Comparison of ENCODE assay signal across 15 cellular contexts in the genomic region with DNA sequence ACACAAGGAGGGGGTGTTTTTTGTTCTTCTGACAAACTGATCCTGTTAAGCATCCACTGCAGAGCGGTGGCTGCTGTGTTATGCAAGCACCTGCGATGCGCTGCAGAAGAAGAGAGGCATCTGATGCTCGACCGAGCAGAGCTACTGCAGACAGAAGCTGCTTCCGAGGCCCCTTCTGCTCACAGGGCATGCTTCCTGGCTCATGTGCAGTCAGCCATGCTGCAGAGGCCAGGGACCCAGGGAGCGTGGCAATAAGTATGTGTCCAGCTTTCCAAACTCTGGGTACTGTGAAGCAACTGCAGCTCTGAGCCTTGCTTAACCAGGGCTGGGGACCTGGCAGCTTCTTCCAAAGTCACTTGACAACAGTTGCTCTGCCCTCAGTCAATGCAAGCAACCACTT.
A peak's percentile ranks its signal among the peaks of the same experiment; 100 is the strongest.
DNase-seq lines count a peak whose midpoint lies in the region; ATAC-seq and TF ChIP-seq lines count a peak whose summit lies in the region.
"Had no signal": no experiment of that assay in that cellular context is flagged by ENCODE, and none has a peak within 500 bp of the region (broad histone marks: within the 10 kb centered on the region; RNA-seq: fewer than 3 reads in every experiment).

No MANE protein-coding gene starts in this region.

- H3K36me3 Mint-ChIP-seq in mesothelial cell of epicardium, result no peaks in the 10 kb centered on the region

- no peaks in the 10 kb centered on the region for H3K27me3 Mint-ChIP-seq in mesothelial cell of epicardium (ENCODE audit: low read depth)

- H3K36me3 ChIP-seq in thyroid gland, result no peaks in the 10 kb centered on the region

- H3K4me1 Mint-ChIP-seq in mesothelial cell of epicardium, result no peaks in the 10 kb centered on the region

- TF ChIP-seq CTCF in dorsolateral prefrontal cortex (IDR thresholded peaks at IDR 0.05 in 54 of 56, conservative IDR thresholded peaks at IDR 0.05 in 2 of 56; ENCODE audit: low read depth in 1 of 56, partially characterized antibody in 56 of 56), result no peak
- TF ChIP-seq CTCF in thyroid gland (IDR thresholded peaks at IDR 0.05), result no peak
- TF ChIP-seq CTCF in mesothelial cell of epicardium (IDR thresholded peaks at IDR 0.05; ENCODE audit: unreplicated experiment), result no peak

- 31 to 45% methylated on average over 5 to 7 of the region's 7 CpGs for WGBS in thyroid gland, 2 donors

- H3K27me3 ChIP-seq in dorsolateral prefrontal cortex (peaks cover 0 to 3% (median 0%) of the 10 kb centered on the region in 45 donors), thyroid gland (no peaks in the 10 kb centered on the region)

- intact Hi-C loops in dorsolateral prefrontal cortex (cut with DNase I) (no loop called here), thyroid gland (cut with DNase I) (no loop called here)

- peaks cover 22 to 45% of the 10 kb centered on the region in 2 donors for H3K4me1 ChIP-seq in thyroid gland

- H3K27ac Mint-ChIP-seq in mesothelial cell of epicardium, result no peak overlapping the region

- ATAC-seq in HG02763 (IDR thresholded peaks at IDR 0.05; ENCODE audit: unreplicated experiment), result no peak

- H3K27ac ChIP-seq in dorsolateral prefrontal cortex (peak overlapping the region in 21 of 59 donors; percentile 3 to 71 (median 59)), thyroid gland (peak overlapping the region; percentile 39 to 65 (median 65))
- H3K27ac ChIP-seq: GM23248, HL-60 had no signal

- DNase-seq in HK-2 (ENCODE audit: unreplicated experiment), result peak; percentile 34
- peak in 8 of 10 donors; percentile 10 to 70 (median 48) for DNase-seq in dorsolateral prefrontal cortex
- peak; percentile 80 for DNase-seq in left kidney (ENCODE audit: low read depth, low spot score)
- peak; percentile 90 to 94 for DNase-seq in thyroid gland
- no peak for DNase-seq in mesothelial cell of epicardium (ENCODE audit: low spot score in 2 of 2, unreplicated experiment in 2 of 2)
- no peak for DNase-seq in activated effector memory CD4-positive, alpha-beta T cell treated with anti-CD3 and anti-CD28 coated beads, Interleukin-2, amount 50 U/mL, for 16 hours
- DNase-seq: COR-L47, DMS53, GM23248, NCI-H1436, NCI-H2081, NCI-H510A treated with DMSO at 0.1 percent for 48 hours, SHP77 treated with DMSO at 0.1 percent for 48 hours had no signal

- no peaks in the 10 kb centered on the region for H3K9me3 Mint-ChIP-seq in mesothelial cell of epicardium

- H3K4me3 Mint-ChIP-seq in mesothelial cell of epicardium, result no peak overlapping the region

- no peak for TF ChIP-seq POLR2A in thyroid gland (IDR thresholded peaks at IDR 0.05)

- no peak overlapping the region for H3K4me3 ChIP-seq in dorsolateral prefrontal cortex
- no peak overlapping the region for H3K4me3 ChIP-seq in thyroid gland (replicated peaks in 1 of 3)
- H3K4me3 ChIP-seq: GM23248 had no signal

- H3K9me3 ChIP-seq in thyroid gland, result no peaks in the 10 kb centered on the region

Comparison
In these comparisons a context has a peak if more than half of its experiments do, and no peak if none do; other contexts are left out.
1. DNase-seq: peak in HK-2 (single experiment), dorsolateral prefrontal cortex (8 of 10), left kidney (single experiment) and thyroid gland (2 of 2); none in mesothelial cell of epicardium (0 of 2) and activated effector memory CD4-positive, alpha-beta T cell treated with anti-CD3 and anti-CD28 coated beads, Interleukin-2, amount 50 U/mL, for 16 hours (single experiment).